18 cellular contexts compared by ENCODE assay signal in genomic region chr13:110103026-110103425, GRCh38.
DNase-seq lines count a peak whose midpoint lies in the region; ATAC-seq, FAIRE-seq and TF ChIP-seq lines count a peak whose summit lies in the region.
"Had no signal": no experiment of that assay in that cellular context is flagged by ENCODE, and none has a peak within 500 bp of the region (broad histone marks: within the 10 kb centered on the region; RNA-seq: fewer than 3 reads in every experiment).

No MANE protein-coding gene starts in this region.

- no peak for TF ChIP-seq EP300 in K562 (IDR thresholded peaks at IDR 0.05; ENCODE audit: low read length)

- no peak overlapping the region for H3K4me3 ChIP-seq in K562
- no peak overlapping the region for H3K4me3 ChIP-seq in SJCRH30

- intact Hi-C loops in K562 (cut with micrococcal nuclease): no loop called here

- no peaks in the 10 kb centered on the region for H3K36me3 ChIP-seq in K562 (ENCODE audit: control insufficient read depth, insufficient read depth, low read length)
- no peaks in the 10 kb centered on the region for H3K36me3 ChIP-seq in SJCRH30

- no peak for DNase-seq in RWPE1 (ENCODE audit: low spot score)
- no peak for DNase-seq in K562 (ENCODE audit: extremely low read depth in 1 of 4, low spot score in 3 of 4)
- DNase-seq in iris pigment epithelial cell (ENCODE audit: low read depth): peak; percentile 57
- DNase-seq in activated T-cell treated with anti-CD3 and anti-CD28 coated beads, Interleukin-2, amount 50 U/mL, for 4 hours: no peak
- no peak for DNase-seq in SJCRH30
- DNase-seq in T-cell: no peak
- DNase-seq in foreskin melanocyte: no peak
- DNase-seq: DMS79 treated with DMSO at 0.1 percent for 48 hours, H9, Karpas-422, MM.1S, NCI-H1092, NCI-H1694, NCI-H510A treated with DMSO at 0.1 percent for 48 hours, NCI-H774, SIG-M5 had no signal

- in situ Hi-C loops in K562 (cut with MboI): loop anchor here (25.0 kb wide), 1 partner anchor 1141 kb away; no protein-coding TSS in a partner anchor

- FAIRE-seq in K562 (lab: Jason Lieb, UNC): no peak

- TF ChIP-seq CTCF in RWPE1 (conservative IDR thresholded peaks at IDR 0.05; ENCODE audit: low read depth) (no peak), K562 (IDR thresholded peaks at IDR 0.05 in 2 of 3, conservative IDR thresholded peaks at IDR 0.05 in 1 of 3; ENCODE audit: insufficient read depth in 2 of 3, low read depth in 1 of 3, low read length in 3 of 3) (no peak)

- H3K9ac ChIP-seq in K562 (ENCODE audit: insufficient read depth in 1 of 2, low read depth in 2 of 2, low read length in 2 of 2): no peak overlapping the region

- H3K27ac ChIP-seq in RWPE1 (peak overlapping the region; percentile 40; the same call in 1 of the 2 replicates), K562 (ENCODE audit: extremely low read depth, low read depth, low read length) (no peak overlapping the region), SJCRH30 (no peak overlapping the region)
- H3K27ac ChIP-seq: HL-60 had no signal

- H3K27ac Mint-ChIP-seq in T-cell: no peak overlapping the region
- H3K27ac Mint-ChIP-seq: CD14-positive monocyte had no signal

- H3K27me3 Mint-ChIP-seq in activated T-cell treated with anti-CD3 and anti-CD28 coated beads, Interleukin-2, amount 50 U/mL, for 4 hours (ENCODE audit: low read depth): no peaks in the 10 kb centered on the region
- H3K27me3 Mint-ChIP-seq in T-cell: no peaks in the 10 kb centered on the region

- no peak overlapping the region for H2AFZ ChIP-seq in K562 (ENCODE audit: low read depth, low read length)

- BruUV-seq in K562 (replicated peaks; lab: Mats Ljungman, UMichigan): no TSS peak

- TF ChIP-seq RAD21 in K562 (CRISPR knock-in tag; conservative IDR thresholded peaks at IDR 0.05 in 1 of 2, IDR thresholded peaks at IDR 0.05 in 1 of 2): no peak

- no peak overlapping the region for H3K4me3 Mint-ChIP-seq in activated T-cell treated with anti-CD3 and anti-CD28 coated beads, Interleukin-2, amount 50 U/mL, for 4 hours
- H3K4me3 Mint-ChIP-seq in T-cell: no peak overlapping the region
- H3K4me3 Mint-ChIP-seq: CD14-positive monocyte, H9 had no signal

- CTCF ChIA-PET in RWPE1 (lab: Yijun Ruan, JAX) (interaction anchor here (1.1 kb wide), 1 partner anchor 322 kb away, joined by 3 read pairs; no protein-coding TSS in a partner anchor), K562 (lab: Yijun Ruan, JAX; ENCODE audit: low intra/inter-chr PET ratio) (no interaction called here), T-cell (lab: Charles Lee) (no interaction called here)

- no peak for ATAC-seq in K562
- no peak for ATAC-seq in activated T-cell treated with anti-CD3 and anti-CD28 coated beads, Interleukin-2, amount 50 U/mL, for 4 hours
- ATAC-seq in T-cell (replicated peaks in 1 of 4): no peak

- no peaks in the 10 kb centered on the region for H3K36me3 Mint-ChIP-seq in activated T-cell treated with anti-CD3 and anti-CD28 coated beads, Interleukin-2, amount 50 U/mL, for 4 hours (ENCODE audit: insufficient read depth)
- H3K36me3 Mint-ChIP-seq in T-cell: no peaks in the 10 kb centered on the region
- H3K36me3 Mint-ChIP-seq: CD14-positive monocyte had no signal

- H3K9me3 ChIP-seq in K562 (replicated peaks; ENCODE audit: control insufficient read depth, insufficient read depth, low read depth, low read length): no peaks in the 10 kb centered on the region
- H3K9me3 ChIP-seq in SJCRH30 (replicated peaks): peaks cover 4% of the 10 kb centered on the region; the same call in 1 of the 2 replicates

- no peaks in the 10 kb centered on the region for H3K9me1 ChIP-seq in K562 (ENCODE audit: control insufficient read depth, insufficient read depth, low read length)

- H3K4me1 ChIP-seq in K562 (replicated peaks in 1 of 2; ENCODE audit: control insufficient read depth in 2 of 2, insufficient read depth in 2 of 2, low read length in 2 of 2) (no peaks in the 10 kb centered on the region), SJCRH30 (no peaks in the 10 kb centered on the region)

- H3K27me3 ChIP-seq in K562 (ENCODE audit: control insufficient read depth in 2 of 2, insufficient read depth in 2 of 2, low read length in 2 of 2): 0 out of 5 replicates have a peak, but pooled peaks cover 0 to 6% of the 10 kb centered on the region in 2 experiments
- no peaks in the 10 kb centered on the region for H3K27me3 ChIP-seq in SJCRH30

- no peaks in the 10 kb centered on the region for H4K20me1 ChIP-seq in K562 (replicated peaks; ENCODE audit: control insufficient read depth, insufficient read depth, low read length)

- H3K4me1 Mint-ChIP-seq in activated T-cell treated with anti-CD3 and anti-CD28 coated beads, Interleukin-2, amount 50 U/mL, for 4 hours (ENCODE audit: low read depth): no peaks in the 10 kb centered on the region
- H3K4me1 Mint-ChIP-seq in T-cell: no peaks in the 10 kb centered on the region
- H3K4me1 Mint-ChIP-seq: CD14-positive monocyte, H9 had no signal

- no peak for TF ChIP-seq POLR2A in K562 (conservative IDR thresholded peaks at IDR 0.05)

- H3K4me2 ChIP-seq in K562 (ENCODE audit: insufficient read depth, low read length): no peak overlapping the region

- no peaks in the 10 kb centered on the region for H3K79me2 ChIP-seq in K562 (ENCODE audit: control insufficient read depth, insufficient read depth, low read length)

- peaks cover 19% of the 10 kb centered on the region for H3K9me3 Mint-ChIP-seq in activated T-cell treated with anti-CD3 and anti-CD28 coated beads, Interleukin-2, amount 50 U/mL, for 4 hours
- H3K9me3 Mint-ChIP-seq in T-cell: peaks cover 6 to 30% (median 9%) of the 10 kb centered on the region in 3 donors

- POLR2A ChIA-PET in RWPE1 (lab: Yijun Ruan, JAX; ENCODE audit: low non-redundant PET) (no interaction called here), K562 (lab: Yijun Ruan, JAX) (no interaction called here), T-cell (lab: Charles Lee) (no interaction called here)

- 0% methylated on average over 4 of the region's 5 CpGs for WGBS in K562 (ENCODE audit: insufficient coverage, low coverage, missing lambda C conversion rate)

TF ChIP-seq in K562, 482 proteins besides CTCF, POLR2A, EP300 and RAD21:
- TF ChIP-seq CBFA2T3 (IDR thresholded peaks at IDR 0.05) (0 out of 2 replicates have a peak, but pooled peaks have one; percentile 14), CAMTA2 (CRISPR knock-in tag; conservative IDR thresholded peaks at IDR 0.05) (no peak)
